Comparison of ENCODE assay signal across 8 cellular contexts in genomic region chr18:74148543-74149070, GRCh38. TPM values are rescaled to one million over a fixed set of nuclear protein-coding genes. Genes with fewer than 3 reads are reported as not detected.
A peak's percentile ranks its signal among the peaks of the same experiment; 100 is the strongest.
DNase-seq lines count a peak whose midpoint lies in the region; ATAC-seq and TF ChIP-seq lines count a peak whose summit lies in the region.

No MANE protein-coding gene starts in this region.

- H2AFZ ChIP-seq in DND-41 (ENCODE audit: low read depth, low read length) (peak overlapping the region; percentile 68), PC-3 (ENCODE audit: low read length) (peak overlapping the region; percentile 100)

- POLR2A ChIA-PET in PC-3 (lab: Charles Lee; ENCODE audit: unreplicated experiment): no interaction called here

- H3K79me2 ChIP-seq in DND-41 (ENCODE audit: insufficient read depth, low read length) (peaks cover 53% of the 10 kb centered on the region), PC-3 (ENCODE audit: low read length) (peaks cover 53% of the 10 kb centered on the region)

- peak overlapping the region; percentile 84 for H3K4me2 ChIP-seq in DND-41 (ENCODE audit: insufficient read depth, low read length)
- peak overlapping the region; percentile 98 for H3K4me2 ChIP-seq in PC-3 (ENCODE audit: low read length)

- H3F3A ChIP-seq in PC-3 (ENCODE audit: low read length, unreplicated experiment): no peaks in the 10 kb centered on the region

- TF ChIP-seq CTCF in DND-41 (IDR thresholded peaks at IDR 0.05; ENCODE audit: borderline replicate concordance, extremely low read depth, low read length, poor library complexity, severe bottlenecking) (no peak), PC-3 (conservative IDR thresholded peaks at IDR 0.05; ENCODE audit: low read depth, low read length) (no peak)

- BruUV-seq in PC-3 (replicated peaks; lab: Mats Ljungman, UMichigan): TSS peak; percentile 81

- H3K27me3 ChIP-seq in DND-41 (ENCODE audit: insufficient read depth, low read length, poor library complexity): no peaks in the 10 kb centered on the region
- H3K27me3 ChIP-seq in PC-3 (ENCODE audit: low read length): no peaks in the 10 kb centered on the region
- H3K27me3 ChIP-seq in rectal smooth muscle tissue (ENCODE audit: control insufficient read depth, insufficient read depth, low read length): no peaks in the 10 kb centered on the region

- H3K4me1 ChIP-seq in DND-41 (ENCODE audit: insufficient read depth, low read length): peaks cover 48% of the 10 kb centered on the region
- peaks cover 29% of the 10 kb centered on the region; the same call in 1 of the 2 replicates for H3K4me1 ChIP-seq in PC-3 (ENCODE audit: insufficient read depth, low read length)
- H3K4me1 ChIP-seq in rectal smooth muscle tissue (ENCODE audit: control insufficient read depth, insufficient read depth, low read length): peaks cover 13% of the 10 kb centered on the region

- DNase-seq in DND-41: no peak
- no peak for DNase-seq in PC-3
- no peak for DNase-seq in erythroblast (lab: John Stamatoyannopoulos, UW)
- DNase-seq in ureter (ENCODE audit: low spot score): no peak
- DNase-seq in ACHN: no peak

- H3K9ac ChIP-seq in DND-41 (ENCODE audit: low read depth, low read length) (peak overlapping the region; percentile 81), PC-3 (ENCODE audit: low read length) (peak overlapping the region; percentile 97), rectal smooth muscle tissue (ENCODE audit: low read length) (peak overlapping the region; percentile 76)

- H3K36me3 ChIP-seq in DND-41 (ENCODE audit: insufficient read depth, low read length) (peaks cover 32% of the 10 kb centered on the region), PC-3 (ENCODE audit: low read depth, low read length) (peaks cover 5% of the 10 kb centered on the region; the same call in 1 of the 2 replicates), rectal smooth muscle tissue (ENCODE audit: control insufficient read depth, insufficient read depth, low read length) (no peaks in the 10 kb centered on the region)

- H3K9me2 ChIP-seq in PC-3 (replicated peaks; ENCODE audit: low read length): no peaks in the 10 kb centered on the region

- CTCF ChIA-PET in PC-3 (lab: Charles Lee): no interaction called here

- peaks cover 39% of the 10 kb centered on the region for H4K20me1 ChIP-seq in DND-41 (ENCODE audit: insufficient read depth, low read length)
- H4K20me1 ChIP-seq in PC-3 (ENCODE audit: low read length): no peaks in the 10 kb centered on the region; the same call in 1 of the 2 replicates

- ATAC-seq in DND-41 (ENCODE audit: insufficient read depth, low read depth): no peak
- ATAC-seq in GM21723 (IDR thresholded peaks at IDR 0.05; ENCODE audit: unreplicated experiment): peak; percentile 13
- ATAC-seq in PC-3: no peak
- ATAC-seq in HG02938 (IDR thresholded peaks at IDR 0.05; ENCODE audit: unreplicated experiment): no peak

- H3K9me3 ChIP-seq in DND-41 (ENCODE audit: insufficient read depth, low read length, severe bottlenecking) (no peaks in the 10 kb centered on the region), PC-3 (ENCODE audit: low read length) (no peaks in the 10 kb centered on the region)

- H3K4me3 ChIP-seq in DND-41 (ENCODE audit: low read depth in 1 of 2, low read length in 2 of 2) (peak overlapping the region; percentile 73 to 77), PC-3 (ENCODE audit: low read length) (peak overlapping the region; percentile 91), rectal smooth muscle tissue (ENCODE audit: low read length) (peak overlapping the region; percentile 98)

- H3K27ac ChIP-seq in DND-41 (ENCODE audit: low read length) (peak overlapping the region; percentile 83), PC-3 (ENCODE audit: low read length) (peak overlapping the region; percentile 48), rectal smooth muscle tissue (ENCODE audit: low read depth, low read length) (peak overlapping the region; percentile 81)

- peak; percentile 52 for TF ChIP-seq POLR2A in erythroblast (IDR thresholded peaks at IDR 0.05; ENCODE audit: low read length)

- intact Hi-C loops in PC-3 (cut with micrococcal nuclease): no loop called here

- in situ Hi-C loops in ACHN (cut with HindIII; ENCODE audit: low pct_ligation_motif_present, low pct_unique_long_range_greater_than_20kb, low sequenced_read_pairs): no loop called here

RNA-seq across cellular contexts. Expression of gene TIMM21, which starts 0.3 kb away (rescaled TPM):
- total RNA-seq in PC-3 (2014; rRNA removed) (106 and 120 TPM in 2 replicates), ureter (36.0 TPM)

RNA-seq across cellular contexts. Expression of gene FBXO15, which starts 1.0 kb away (rescaled TPM):
- 0.87 and 2.8 TPM in 2 replicates for total RNA-seq in PC-3 (2014; rRNA removed)
- total RNA-seq in ureter: 2.2 TPM
